In the genomic region with DNA sequence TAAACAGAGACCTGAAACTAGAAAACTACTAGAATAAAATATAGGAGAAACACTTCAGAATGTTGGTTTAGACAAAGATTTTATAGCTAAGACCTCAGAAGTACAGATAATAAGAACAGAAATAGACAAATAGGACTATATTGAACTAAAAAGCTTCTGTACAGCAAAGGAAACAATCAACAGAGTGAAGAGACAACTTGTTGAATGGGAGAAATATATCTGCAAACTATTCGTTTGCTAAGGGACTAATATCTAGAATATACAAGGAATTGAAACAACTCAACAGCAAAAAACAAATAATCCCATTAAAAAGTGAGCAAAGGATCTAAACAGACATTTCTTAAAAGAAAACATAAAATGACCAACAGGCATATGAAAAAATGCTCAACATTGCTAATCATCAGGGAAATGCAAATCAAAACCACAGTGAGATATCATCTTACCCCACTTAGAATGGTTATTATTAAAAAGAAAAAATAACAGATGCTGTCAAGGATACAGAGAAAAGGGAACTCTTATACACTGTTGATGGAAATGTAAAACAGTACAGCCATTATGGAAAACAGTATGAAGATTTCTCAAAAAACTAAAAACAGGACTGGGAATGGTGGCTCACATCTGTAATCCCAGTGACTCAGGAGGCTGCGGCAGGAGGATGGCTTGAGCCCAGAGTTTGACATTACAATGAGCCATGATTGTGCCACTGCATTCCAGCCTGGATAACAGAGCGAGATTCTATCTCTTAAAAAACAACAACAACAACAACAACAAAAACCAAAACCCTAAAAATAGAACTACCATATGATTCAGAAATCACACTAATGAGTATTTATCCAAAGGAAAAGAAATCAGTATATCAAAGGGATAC, we compare ENCODE assay signal across 19 cellular contexts. TPM values are rescaled to one million over a fixed set of nuclear protein-coding genes. Genes with fewer than 3 reads are reported as not detected.
DNase-seq lines count a peak whose midpoint lies in the region; ATAC-seq and TF ChIP-seq lines count a peak whose summit lies in the region.
"Had no signal": no experiment of that assay in that cellular context is flagged by ENCODE, and none has a peak within 500 bp of the region (broad histone marks: within the 10 kb centered on the region; RNA-seq: fewer than 3 reads in every experiment).

No MANE protein-coding gene starts in this region.

- H3K4me1 Mint-ChIP-seq in activated CD8-positive, alpha-beta memory T cell treated with anti-CD3 and anti-CD28 coated beads, Interleukin-2, amount 10 ng/mL, durations not matched to agents 7 days and 5 days = peaks cover 3% of the 10 kb centered on the region
- H3K4me1 Mint-ChIP-seq: H9 had no signal

- H3K36me3 Mint-ChIP-seq in activated CD8-positive, alpha-beta memory T cell treated with anti-CD3 and anti-CD28 coated beads, Interleukin-2, amount 10 ng/mL, durations not matched to agents 7 days and 5 days = peaks cover 4% of the 10 kb centered on the region

- H3K9me3 Mint-ChIP-seq in activated CD8-positive, alpha-beta memory T cell treated with anti-CD3 and anti-CD28 coated beads, Interleukin-2, amount 10 ng/mL, durations not matched to agents 7 days and 5 days (ENCODE audit: low read depth) = peaks cover 13% of the 10 kb centered on the region

- H3K27me3 Mint-ChIP-seq in activated CD8-positive, alpha-beta memory T cell treated with anti-CD3 and anti-CD28 coated beads, Interleukin-2, amount 10 ng/mL, durations not matched to agents 7 days and 5 days = peaks cover 3% of the 10 kb centered on the region
- H3K27me3 Mint-ChIP-seq: CD4-positive, alpha-beta T cell had no signal

- DNase-seq in EH (ENCODE audit: low read depth) = peak; percentile 63
- DNase-seq in LHCN-M2 (ENCODE audit: low read depth) = peak; percentile 12
- DNase-seq in amniotic epithelial cell (ENCODE audit: low read depth) = peak; percentile 10
- peak; percentile 26 to 46 for DNase-seq in foreskin fibroblast
- DNase-seq in NCI-H146 (lab: John Stamatoyannopoulos, UW) = no peak
- DNase-seq in activated CD8-positive, alpha-beta memory T cell treated with anti-CD3 and anti-CD28 coated beads, Interleukin-2, amount 10 ng/mL, durations not matched to agents 7 days and 5 days = no peak
- DNase-seq in GM20000 (ENCODE audit: low spot score) = no peak
- DNase-seq: BE2C; CD4-positive, alpha-beta T cell; DMS53; H9; NCI-H1105 treated with DMSO at 0.1 percent for 48 hours; NCI-H1694 treated with DMSO at 0.1 percent for 48 hours; NCI-H2107; NCI-H226; NCI-H524; PC-9; SJCRH30 had no signal

- H3K4me3 Mint-ChIP-seq in activated CD8-positive, alpha-beta memory T cell treated with anti-CD3 and anti-CD28 coated beads, Interleukin-2, amount 10 ng/mL, durations not matched to agents 7 days and 5 days = no peak overlapping the region
- H3K4me3 Mint-ChIP-seq: CD4-positive, alpha-beta T cell; H9 had no signal

- CTCF ChIA-PET in activated CD8-positive, alpha-beta memory T cell treated with anti-CD3 and anti-CD28 coated beads, Interleukin-2, amount 10 ng/mL, durations not matched to agents 7 days and 5 days (lab: Charles Lee) = no interaction called here

- no peak for TF ChIP-seq CTCF in foreskin fibroblast (IDR thresholded peaks at IDR 0.05; ENCODE audit: low read depth, low read length)
- TF ChIP-seq CTCF in GM20000 (IDR thresholded peaks at IDR 0.05; ENCODE audit: extremely low read depth, missing control alignments) = no peak

- H3K27ac Mint-ChIP-seq in activated CD8-positive, alpha-beta memory T cell treated with anti-CD3 and anti-CD28 coated beads, Interleukin-2, amount 10 ng/mL, durations not matched to agents 7 days and 5 days = no peak overlapping the region
- H3K27ac Mint-ChIP-seq: CD4-positive, alpha-beta T cell; H9 had no signal

- no peak for ATAC-seq in GM21737 (IDR thresholded peaks at IDR 0.05; ENCODE audit: unreplicated experiment)
- ATAC-seq in activated CD8-positive, alpha-beta memory T cell treated with anti-CD3 and anti-CD28 coated beads, Interleukin-2, amount 10 ng/mL, durations not matched to agents 7 days and 5 days = no peak

- no peak overlapping the region for H3K4me3 ChIP-seq in foreskin fibroblast (ENCODE audit: low read depth in 1 of 2, low read length in 2 of 2)
- H3K4me3 ChIP-seq: PC-9, SJCRH30 had no signal

RNA-seq across cellular contexts. Expression of gene ZSWIM5, which starts 37.3 kb away (rescaled TPM):
- under 0.01 and 0.06 TPM in 2 replicates for total RNA-seq in LHCN-M2 (2014; rRNA removed)
- 0.02 TPM for polyA plus RNA-seq in LHCN-M2 (2012)
- total RNA-seq in activated CD8-positive, alpha-beta memory T cell treated with anti-CD3 and anti-CD28 coated beads, Interleukin-2, amount 10 ng/mL, durations not matched to agents 7 days and 5 days = under 1 TPM; 0.47 to 0.64 TPM

Comparison
In these comparisons a context has a peak if more than half of its experiments do, and no peak if none do; other contexts are left out.
1. DNase-seq: peak in EH (single experiment), LHCN-M2 (single experiment), amniotic epithelial cell (single experiment) and foreskin fibroblast (2 of 2); none in NCI-H146 (single experiment), activated CD8-positive, alpha-beta memory T cell treated with anti-CD3 and anti-CD28 coated beads, Interleukin-2, amount 10 ng/mL, durations not matched to agents 7 days and 5 days (single experiment) and GM20000 (single experiment).